In the genomic region with DNA sequence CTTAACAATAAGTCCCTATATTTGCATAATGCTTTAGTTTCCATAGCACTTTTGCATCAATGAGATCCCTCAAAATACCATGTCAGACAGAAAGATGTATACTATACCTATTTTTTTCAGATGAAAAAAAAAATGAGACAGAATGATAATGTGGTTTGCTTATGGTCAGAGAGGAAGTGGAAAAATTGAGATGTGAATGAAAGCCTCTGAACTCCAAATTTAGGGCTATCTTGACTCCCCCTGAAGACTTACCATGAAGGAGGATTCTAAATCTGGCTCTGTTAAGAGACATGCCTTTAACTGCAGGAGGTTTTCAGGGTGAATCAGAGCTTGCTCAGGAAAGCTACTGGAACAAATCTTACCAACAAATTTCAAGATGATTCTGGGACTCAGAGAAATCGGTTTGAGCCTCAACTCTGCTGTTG, we compare ENCODE assay signal across 17 cellular contexts.
DNase-seq lines count a peak whose midpoint lies in the region; TF ChIP-seq lines count a peak whose summit lies in the region.
"Had no signal": no experiment of that assay in that cellular context is flagged by ENCODE, and none has a peak within 500 bp of the region (broad histone marks: within the 10 kb centered on the region; RNA-seq: fewer than 3 reads in every experiment).

No MANE protein-coding gene starts in this region.

- peak; percentile 39 for DNase-seq in GM03348 (ENCODE audit: low spot score)
- DNase-seq in GM23248 = peak; percentile 68
- peak; percentile 33 for DNase-seq in astrocyte of the spinal cord (ENCODE audit: low read depth, low spot score)
- no peak for DNase-seq in sigmoid colon
- DNase-seq in islet precursor cell = no peak
- no peak for DNase-seq in NCI-H1105 (lab: John Stamatoyannopoulos, UW)
- DNase-seq in DMS 273 (lab: John Stamatoyannopoulos, UW; ENCODE audit: unreplicated experiment) = no peak
- no peak for DNase-seq in ovary
- DNase-seq: activated naive CD4-positive, alpha-beta T cell treated with anti-CD3 and anti-CD28 coated beads, Interleukin-2, amount 50 U/mL, for 16 hours; CD4-positive, alpha-beta memory T cell; GDM1; KG1; NCI-H1694; NCI-H526; T1000 had no signal

- in situ Hi-C loops in GM23248 (cut with MboI) = no loop called here
- in situ Hi-C loops in astrocyte of the spinal cord (cut with HindIII; ENCODE audit: low sequenced_read_pairs) = no loop called here

- intact Hi-C loops in sigmoid colon (cut with DNase I) (loop anchor here (5.0 to 10.0 kb wide), 2 partner anchors 40 to 147 kb away; no protein-coding TSS in a partner anchor), ovary (cut with DNase I) (no loop called here)

- peak overlapping the region; percentile 34 for H3K27ac ChIP-seq in GM23248
- peak overlapping the region in 3 of 4 donors; percentile 52 to 62 (median 55) for H3K27ac ChIP-seq in sigmoid colon
- no peak overlapping the region for H3K27ac ChIP-seq in ovary
- H3K27ac ChIP-seq: esophagus muscularis mucosa, prostate gland had no signal

- no peak overlapping the region for H2AFZ ChIP-seq in GM23248

- TF ChIP-seq CTCF in astrocyte of the spinal cord (IDR thresholded peaks at IDR 0.05; ENCODE audit: low read depth, low read length) (no peak), sigmoid colon (IDR thresholded peaks at IDR 0.05) (no peak), ovary (IDR thresholded peaks at IDR 0.05) (no peak)

- no peaks in the 10 kb centered on the region for H3K79me2 ChIP-seq in GM23248 (ENCODE audit: insufficient read depth)

- no peaks in the 10 kb centered on the region for H3K9me2 ChIP-seq in GM23248 (ENCODE audit: insufficient read depth)

- H3K4me2 ChIP-seq in GM23248 (ENCODE audit: unreplicated experiment) = peak overlapping the region; percentile 24

- H3K27me3 ChIP-seq in GM23248 (replicated peaks; ENCODE audit: insufficient read depth) (no peaks in the 10 kb centered on the region), sigmoid colon (no peaks in the 10 kb centered on the region), ovary (no peaks in the 10 kb centered on the region)
- H3K27me3 ChIP-seq: esophagus muscularis mucosa had no signal

- TF ChIP-seq EP300 in sigmoid colon (IDR thresholded peaks at IDR 0.05) = no peak
- no peak for TF ChIP-seq EP300 in ovary (IDR thresholded peaks at IDR 0.05)

- TF ChIP-seq POLR2A in sigmoid colon (IDR thresholded peaks at IDR 0.05) (no peak), ovary (IDR thresholded peaks at IDR 0.05) (no peak)

- no peaks in the 10 kb centered on the region for H3K9me3 ChIP-seq in GM23248 (ENCODE audit: low read depth)
- H3K9me3 ChIP-seq in sigmoid colon = no peaks in the 10 kb centered on the region
- no peaks in the 10 kb centered on the region for H3K9me3 ChIP-seq in ovary
- H3K9me3 ChIP-seq: esophagus muscularis mucosa, prostate gland had no signal

- peaks cover 23% of the 10 kb centered on the region for H3F3A ChIP-seq in GM23248 (ENCODE audit: insufficient read depth)

- H3K4me3 ChIP-seq in GM23248 (no peak overlapping the region), astrocyte of the spinal cord (ENCODE audit: low read depth, low read length) (no peak overlapping the region), sigmoid colon (no peak overlapping the region), ovary (no peak overlapping the region)
- H3K4me3 ChIP-seq: esophagus muscularis mucosa, prostate gland had no signal

- no peak overlapping the region for H3K9ac ChIP-seq in GM23248

- WGBS in GM23248 (ENCODE audit: low coverage in 1 of 2, low lambda C conversion rate in 2 of 2, missing lambda C conversion rate in 2 of 2), 2 experiments = 41 to 50% methylated on average over 1 of the region's 1 CpG
- 84 to 86% methylated on average over 1 of the region's 1 CpG for WGBS in sigmoid colon, 2 donors
- 64 to 77% (median 68%) methylated on average over 1 of the region's 1 CpG for WGBS in ovary, 3 donors

- H3K4me1 ChIP-seq in GM23248 (ENCODE audit: insufficient read depth) (peaks cover 34% of the 10 kb centered on the region), sigmoid colon (peaks cover 0 to 55% (median 25%) of the 10 kb centered on the region in 4 donors), ovary (ENCODE audit: insufficient read depth) (no peaks in the 10 kb centered on the region)
- H3K4me1 ChIP-seq: prostate gland had no signal

- H4K20me1 ChIP-seq in GM23248 (ENCODE audit: insufficient read depth) = no peaks in the 10 kb centered on the region

- H3K36me3 ChIP-seq in GM23248 (ENCODE audit: low read depth) (no peaks in the 10 kb centered on the region), sigmoid colon (no peaks in the 10 kb centered on the region), ovary (no peaks in the 10 kb centered on the region)
- H3K36me3 ChIP-seq: esophagus muscularis mucosa, prostate gland had no signal

Comparison
In these comparisons a context has a peak if more than half of its experiments do, and no peak if none do; other contexts are left out.
1. DNase-seq: peak in GM03348 (single experiment), GM23248 (single experiment) and astrocyte of the spinal cord (single experiment); none in sigmoid colon (single experiment), islet precursor cell (single experiment), NCI-H1105 (single experiment), DMS 273 (single experiment) and ovary (0 of 5).
2. H3K27ac ChIP-seq: peak in GM23248 (single experiment) and sigmoid colon (3 of 4); none in ovary (0 of 2).